In the genomic region with DNA sequence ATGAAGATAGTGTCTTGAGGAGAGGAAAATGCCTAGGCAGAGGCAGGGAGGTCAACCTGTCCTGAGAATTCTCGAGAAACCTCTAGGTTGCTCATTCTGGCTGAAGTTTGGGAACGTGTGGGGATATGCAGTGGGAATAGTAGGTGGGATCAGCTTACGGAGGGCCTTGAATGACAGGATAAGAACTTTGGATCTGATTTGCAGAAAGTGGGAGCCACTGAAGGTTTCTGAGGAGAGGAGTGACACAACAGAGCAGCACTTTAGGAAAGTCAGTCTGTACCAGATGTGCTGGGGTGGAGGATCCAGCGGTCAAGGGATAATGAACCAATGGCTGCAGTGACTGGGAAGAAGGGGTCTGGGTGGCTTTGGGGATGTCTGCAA, we compare ENCODE assay signal across 11 cellular contexts. TPM values are rescaled to one million over a fixed set of nuclear protein-coding genes. Genes with fewer than 3 reads are reported as not detected.
DNase-seq lines count a peak whose midpoint lies in the region; ATAC-seq lines count a peak whose summit lies in the region.
"Had no signal": no experiment of that assay in that cellular context is flagged by ENCODE, and none has a peak within 500 bp of the region (broad histone marks: within the 10 kb centered on the region; RNA-seq: fewer than 3 reads in every experiment).

No MANE protein-coding gene starts in this region.

- POLR2A ChIA-PET in activated CD8-positive, alpha-beta T cell treated with anti-CD3 and anti-CD28 coated beads, Interleukin-2, amount 10 ng/mL, durations not matched to agents 7 days and 5 days (lab: Charles Lee) = interaction anchor here (1.7 kb wide), 1 partner anchor 40 kb away, joined by 4 read pairs; no protein-coding TSS in a partner anchor

- H3K4me3 Mint-ChIP-seq in activated CD8-positive, alpha-beta memory T cell treated with anti-CD3 and anti-CD28 coated beads, Interleukin-2, amount 10 ng/mL, durations not matched to agents 7 days and 5 days = peak overlapping the region; percentile 78
- peak overlapping the region; percentile 87 for H3K4me3 Mint-ChIP-seq in activated CD8-positive, alpha-beta T cell treated with anti-CD3 and anti-CD28 coated beads, Interleukin-2, amount 10 ng/mL, durations not matched to agents 7 days and 5 days
- H3K4me3 Mint-ChIP-seq in memory B cell = peak overlapping the region; percentile 93

- H3K4me1 Mint-ChIP-seq in activated CD8-positive, alpha-beta memory T cell treated with anti-CD3 and anti-CD28 coated beads, Interleukin-2, amount 10 ng/mL, durations not matched to agents 7 days and 5 days = peaks cover 73% of the 10 kb centered on the region
- peaks cover 84% of the 10 kb centered on the region for H3K4me1 Mint-ChIP-seq in activated CD8-positive, alpha-beta T cell treated with anti-CD3 and anti-CD28 coated beads, Interleukin-2, amount 10 ng/mL, durations not matched to agents 7 days and 5 days (ENCODE audit: low read depth)
- peaks cover 47% of the 10 kb centered on the region for H3K4me1 Mint-ChIP-seq in memory B cell

- H3K27ac Mint-ChIP-seq in activated CD8-positive, alpha-beta memory T cell treated with anti-CD3 and anti-CD28 coated beads, Interleukin-2, amount 10 ng/mL, durations not matched to agents 7 days and 5 days = peak overlapping the region; percentile 85
- peak overlapping the region; percentile 84 for H3K27ac Mint-ChIP-seq in activated CD8-positive, alpha-beta T cell treated with anti-CD3 and anti-CD28 coated beads, Interleukin-2, amount 10 ng/mL, durations not matched to agents 7 days and 5 days
- H3K27ac Mint-ChIP-seq in memory B cell = peak overlapping the region; percentile 89

- no peak for ATAC-seq in activated CD8-positive, alpha-beta memory T cell treated with anti-CD3 and anti-CD28 coated beads, Interleukin-2, amount 10 ng/mL, durations not matched to agents 7 days and 5 days
- no peak for ATAC-seq in activated CD8-positive, alpha-beta T cell treated with anti-CD3 and anti-CD28 coated beads, Interleukin-2, amount 10 ng/mL, durations not matched to agents 7 days and 5 days
- ATAC-seq in memory B cell (ENCODE audit: low read depth) = no peak
- no peak for ATAC-seq in GM21390 (IDR thresholded peaks at IDR 0.05; ENCODE audit: unreplicated experiment)
- no peak for ATAC-seq in GM19455 (IDR thresholded peaks at IDR 0.05; ENCODE audit: unreplicated experiment)

- no peak for DNase-seq in activated CD8-positive, alpha-beta memory T cell treated with anti-CD3 and anti-CD28 coated beads, Interleukin-2, amount 10 ng/mL, durations not matched to agents 7 days and 5 days
- DNase-seq in activated CD8-positive, alpha-beta memory T cell treated with anti-CD3 and anti-CD28 coated beads, Interleukin-2, amount 50 U/mL, for 48 hours = no peak
- no peak for DNase-seq in activated CD8-positive, alpha-beta T cell treated with anti-CD3 and anti-CD28 coated beads, Interleukin-2, amount 10 ng/mL, durations not matched to agents 7 days and 5 days
- DNase-seq in memory B cell (ENCODE audit: low spot score in 2 of 2) (no peak), substantia nigra (lab: John Stamatoyannopoulos, UW) (no peak), NCI-H510A treated with DMSO at 0.1 percent for 48 hours (lab: John Stamatoyannopoulos, UW) (no peak)
- DNase-seq: effector CD4-positive, alpha-beta T cell; NCI-H1092; T-helper 9 cell had no signal

- no peaks in the 10 kb centered on the region for H3K27me3 Mint-ChIP-seq in activated CD8-positive, alpha-beta memory T cell treated with anti-CD3 and anti-CD28 coated beads, Interleukin-2, amount 10 ng/mL, durations not matched to agents 7 days and 5 days
- H3K27me3 Mint-ChIP-seq in activated CD8-positive, alpha-beta T cell treated with anti-CD3 and anti-CD28 coated beads, Interleukin-2, amount 10 ng/mL, durations not matched to agents 7 days and 5 days (ENCODE audit: low read depth) = no peaks in the 10 kb centered on the region
- H3K27me3 Mint-ChIP-seq in memory B cell = no peaks in the 10 kb centered on the region

- peaks cover 22% of the 10 kb centered on the region for H3K36me3 Mint-ChIP-seq in activated CD8-positive, alpha-beta memory T cell treated with anti-CD3 and anti-CD28 coated beads, Interleukin-2, amount 10 ng/mL, durations not matched to agents 7 days and 5 days
- peaks cover 35% of the 10 kb centered on the region for H3K36me3 Mint-ChIP-seq in activated CD8-positive, alpha-beta T cell treated with anti-CD3 and anti-CD28 coated beads, Interleukin-2, amount 10 ng/mL, durations not matched to agents 7 days and 5 days (ENCODE audit: low read depth)
- peaks cover 21% of the 10 kb centered on the region for H3K36me3 Mint-ChIP-seq in memory B cell

- no peaks in the 10 kb centered on the region for H3K9me3 Mint-ChIP-seq in activated CD8-positive, alpha-beta memory T cell treated with anti-CD3 and anti-CD28 coated beads, Interleukin-2, amount 10 ng/mL, durations not matched to agents 7 days and 5 days (ENCODE audit: low read depth)
- H3K9me3 Mint-ChIP-seq in activated CD8-positive, alpha-beta T cell treated with anti-CD3 and anti-CD28 coated beads, Interleukin-2, amount 10 ng/mL, durations not matched to agents 7 days and 5 days (ENCODE audit: insufficient read depth) = no peaks in the 10 kb centered on the region
- no peaks in the 10 kb centered on the region for H3K9me3 Mint-ChIP-seq in memory B cell

- H3K27ac ChIP-seq in substantia nigra (ENCODE audit: low read depth, low read length, poor library complexity, severe bottlenecking) = peak overlapping the region; percentile 66

- CTCF ChIA-PET in activated CD8-positive, alpha-beta memory T cell treated with anti-CD3 and anti-CD28 coated beads, Interleukin-2, amount 10 ng/mL, durations not matched to agents 7 days and 5 days (lab: Charles Lee) = no interaction called here
- CTCF ChIA-PET in activated CD8-positive, alpha-beta T cell treated with anti-CD3 and anti-CD28 coated beads, Interleukin-2, amount 10 ng/mL, durations not matched to agents 7 days and 5 days (lab: Charles Lee) = interaction anchor here (3.5 kb wide), 1 partner anchor 43 kb away, joined by 18 read pairs; no protein-coding TSS in a partner anchor

RNA-seq across cellular contexts. Expression of a gene that starts 2.4 kb away (rescaled TPM):
- 100 to 1,000 TPM in 1 of 2 experiments, 10 to 100 TPM in 1; 90.2 to 285 TPM for total RNA-seq in activated CD8-positive, alpha-beta memory T cell treated with anti-CD3 and anti-CD28 coated beads, Interleukin-2, amount 10 ng/mL, durations not matched to agents 7 days and 5 days
- 10 to 100 TPM; 68.2 to 72.9 TPM for total RNA-seq in activated CD8-positive, alpha-beta T cell treated with anti-CD3 and anti-CD28 coated beads, Interleukin-2, amount 10 ng/mL, durations not matched to agents 7 days and 5 days
